Comparison of ENCODE assay signal across 14 cellular contexts in the genomic region with DNA sequence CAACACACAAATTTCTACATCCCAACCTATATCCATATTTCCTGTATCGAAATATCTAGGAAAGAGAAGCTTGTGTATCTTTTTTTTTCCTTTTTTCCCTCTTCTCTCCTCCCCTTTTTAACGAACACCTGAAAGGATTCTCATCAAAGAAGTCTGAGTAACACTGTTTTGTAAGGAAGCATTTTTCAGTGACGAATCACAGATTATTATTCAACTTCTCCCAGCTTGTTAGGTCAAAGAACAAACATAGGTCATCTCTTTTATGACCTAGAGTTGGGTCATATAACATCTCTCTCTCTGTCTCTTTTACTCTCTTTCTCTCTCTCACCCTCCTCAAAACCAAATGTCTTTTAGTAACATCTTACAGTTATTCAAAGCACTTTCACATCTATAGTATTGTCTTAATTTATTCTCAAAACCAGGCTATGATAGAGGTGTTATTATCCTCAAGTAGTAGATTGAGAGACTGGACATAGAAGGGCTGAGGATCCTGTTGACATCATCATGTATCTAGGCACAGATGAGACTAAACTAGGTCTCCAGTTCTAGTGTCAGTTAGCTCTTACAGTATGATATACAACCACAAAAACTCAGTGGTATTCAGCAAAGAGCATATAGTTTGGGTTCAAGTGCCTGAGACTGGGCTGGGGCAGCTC.
DNase-seq lines count a peak whose midpoint lies in the region; ATAC-seq and TF ChIP-seq lines count a peak whose summit lies in the region.
"Had no signal": no experiment of that assay in that cellular context is flagged by ENCODE, and none has a peak within 500 bp of the region (broad histone marks: within the 10 kb centered on the region; RNA-seq: fewer than 3 reads in every experiment).

No MANE protein-coding gene starts in this region.

- no peaks in the 10 kb centered on the region for H3K36me3 ChIP-seq in esophagus (ENCODE audit: control insufficient read depth in 2 of 2, insufficient read depth in 2 of 2, low read length in 1 of 2)
- H3K36me3 ChIP-seq: BLaER1 treated with 17β-estradiol and CSF1 and Interleukin-3, amounts not matched to agents 10 nM and 100 nM had no signal

- H3K27ac ChIP-seq in esophagus (ENCODE audit: low read depth in 2 of 2, low read length in 1 of 2) = peak overlapping the region; percentile 52 to 71
- H3K27ac ChIP-seq: BLaER1 treated with 17β-estradiol and CSF1 and Interleukin-3, amounts not matched to agents 10 nM and 100 nM had no signal

- H3K36me3 Mint-ChIP-seq in activated naive CD8-positive, alpha-beta T cell treated with anti-CD3 and anti-CD28 coated beads, Interleukin-2, amount 50 U/mL, for 24 hours (ENCODE audit: low read depth) = no peaks in the 10 kb centered on the region

- H3K4me3 Mint-ChIP-seq in activated naive CD8-positive, alpha-beta T cell treated with anti-CD3 and anti-CD28 coated beads, Interleukin-2, amount 50 U/mL, for 24 hours = no peak overlapping the region
- H3K4me3 Mint-ChIP-seq: stimulated activated naive B cell treated with anti-CD40 and anti-IgM and Interleukin-4, amounts not matched to agents 10 μg/mL and 1 μg/mL and 100 μg/mL, for 72 hours had no signal

- no peaks in the 10 kb centered on the region for H3K9me3 ChIP-seq in esophagus (ENCODE audit: control insufficient read depth in 2 of 2, insufficient read depth in 1 of 2, low read depth in 1 of 2, low read length in 1 of 2)

- no peak for TF ChIP-seq CTCF in omental fat pad (IDR thresholded peaks at IDR 0.05)

- peak; percentile 44 for ATAC-seq in omental fat pad (ENCODE audit: low FRiP score)
- no peak for ATAC-seq in HG03135 (IDR thresholded peaks at IDR 0.05; ENCODE audit: unreplicated experiment)
- no peak for ATAC-seq in activated naive CD8-positive, alpha-beta T cell treated with anti-CD3 and anti-CD28 coated beads, Interleukin-2, amount 50 U/mL, for 24 hours
- ATAC-seq: stimulated activated naive B cell treated with anti-CD40 and anti-IgM and Interleukin-4, amounts not matched to agents 10 μg/mL and 1 μg/mL and 100 μg/mL, for 72 hours had no signal

- WGBS in esophagus, 2 donors = 50 to 55% methylated on average over 3 of the region's 3 CpGs

- no peak overlapping the region for H3K27ac Mint-ChIP-seq in activated naive CD8-positive, alpha-beta T cell treated with anti-CD3 and anti-CD28 coated beads, Interleukin-2, amount 50 U/mL, for 24 hours
- H3K27ac Mint-ChIP-seq: stimulated activated naive B cell treated with anti-CD40 and anti-IgM and Interleukin-4, amounts not matched to agents 10 μg/mL and 1 μg/mL and 100 μg/mL, for 72 hours had no signal

- H3K27me3 ChIP-seq in esophagus (ENCODE audit: control insufficient read depth in 1 of 2, insufficient read depth in 2 of 2, low read length in 2 of 2) = no peaks in the 10 kb centered on the region
- H3K27me3 ChIP-seq: BLaER1 treated with 17β-estradiol and CSF1 and Interleukin-3, amounts not matched to agents 10 nM and 100 nM had no signal

- H3K27me3 Mint-ChIP-seq in activated naive CD8-positive, alpha-beta T cell treated with anti-CD3 and anti-CD28 coated beads, Interleukin-2, amount 50 U/mL, for 24 hours = no peaks in the 10 kb centered on the region
- H3K27me3 Mint-ChIP-seq: stimulated activated naive B cell treated with anti-CD40 and anti-IgM and Interleukin-4, amounts not matched to agents 10 μg/mL and 1 μg/mL and 100 μg/mL, for 72 hours had no signal

- peak; percentile 8 for DNase-seq in GM03348 (ENCODE audit: low spot score)
- DNase-seq in RPMI7951 (ENCODE audit: low read depth) = peak; percentile 42
- no peak for DNase-seq in omental fat pad (ENCODE audit: low spot score)
- no peak for DNase-seq in amygdala (lab: John Stamatoyannopoulos, UW)
- no peak for DNase-seq in stimulated activated CD4-positive, alpha-beta T cell treated with anti-CD3 and anti-CD28 coated beads, Interleukin-2, amount 100 ng/mL, for 24 hours
- no peak for DNase-seq in activated naive CD8-positive, alpha-beta T cell treated with anti-CD3 and anti-CD28 coated beads, Interleukin-2, amount 50 U/mL, for 24 hours
- DNase-seq: activated naive CD4-positive, alpha-beta T cell treated with anti-CD3 and anti-CD28 coated beads, Interleukin-2, amount 50 U/mL, for 16 hours; hippocampal formation; NCI-H2227 treated with DMSO at 0.1 percent for 48 hours; posterior cingulate gyrus; stimulated activated naive B cell treated with anti-CD40 and anti-IgM and Interleukin-4, amounts not matched to agents 10 μg/mL and 1 μg/mL and 100 μg/mL, for 72 hours had no signal

- H3K4me1 ChIP-seq in esophagus (ENCODE audit: control insufficient read depth in 2 of 2, insufficient read depth in 2 of 2, low read length in 1 of 2) = no peaks in the 10 kb centered on the region
- H3K4me1 ChIP-seq: BLaER1 treated with 17β-estradiol and CSF1 and Interleukin-3, amounts not matched to agents 10 nM and 100 nM had no signal

- no peak overlapping the region for H3K4me3 ChIP-seq in esophagus (ENCODE audit: low read depth in 1 of 2, low read length in 2 of 2)
- H3K4me3 ChIP-seq: BLaER1 treated with 17β-estradiol and CSF1 and Interleukin-3, amounts not matched to agents 10 nM and 100 nM had no signal

- H3K4me1 Mint-ChIP-seq in activated naive CD8-positive, alpha-beta T cell treated with anti-CD3 and anti-CD28 coated beads, Interleukin-2, amount 50 U/mL, for 24 hours = no peaks in the 10 kb centered on the region
- H3K4me1 Mint-ChIP-seq: stimulated activated naive B cell treated with anti-CD40 and anti-IgM and Interleukin-4, amounts not matched to agents 10 μg/mL and 1 μg/mL and 100 μg/mL, for 72 hours had no signal

- peaks cover 20% of the 10 kb centered on the region for H3K9me3 Mint-ChIP-seq in activated naive CD8-positive, alpha-beta T cell treated with anti-CD3 and anti-CD28 coated beads, Interleukin-2, amount 50 U/mL, for 24 hours

Comparison
In these comparisons a context has a peak if more than half of its experiments do, and no peak if none do; other contexts are left out.
1. DNase-seq: peak in GM03348 (single experiment) and RPMI7951 (single experiment); none in omental fat pad (single experiment), amygdala (0 of 56), stimulated activated CD4-positive, alpha-beta T cell treated with anti-CD3 and anti-CD28 coated beads, Interleukin-2, amount 100 ng/mL, for 24 hours (0 of 2) and activated naive CD8-positive, alpha-beta T cell treated with anti-CD3 and anti-CD28 coated beads, Interleukin-2, amount 50 U/mL, for 24 hours (single experiment).